1 cellular context compared by ENCODE assay signal in genomic region chr22:42271191-42271813, GRCh38.
TF ChIP-seq lines count a peak whose summit lies in the region.

No MANE protein-coding gene starts in this region.

TF ChIP-seq in GM12878, 131 proteins besides CTCF, POLR2A, EP300 and RAD21 (continued from another document):
- no peak for TF ChIP-seq IRF4 (IDR thresholded peaks at IDR 0.05; ENCODE audit: low read depth, low read length)
- TF ChIP-seq ZBTB33 (IDR thresholded peaks at IDR 0.05) = peak; percentile 1; the same call in 1 of the 2 replicates
- no peak for TF ChIP-seq FOS (IDR thresholded peaks at IDR 0.05; ENCODE audit: borderline replicate concordance, extremely low read depth, insufficient read length)
- no peak for TF ChIP-seq ZNF217 (IDR thresholded peaks at IDR 0.05)
- no peak for TF ChIP-seq ZNF274 (IDR thresholded peaks at IDR 0.05; ENCODE audit: insufficient read depth, insufficient read length)
- no peak for TF ChIP-seq JUNB (IDR thresholded peaks at IDR 0.05)
- TF ChIP-seq MLLT1 (IDR thresholded peaks at IDR 0.05) = peak; percentile 55
- TF ChIP-seq PKNOX1 (IDR thresholded peaks at IDR 0.05) = no peak
- TF ChIP-seq IKZF1 (conservative IDR thresholded peaks at IDR 0.05) = no peak
- no peak for TF ChIP-seq WRNIP1 (IDR thresholded peaks at IDR 0.05; ENCODE audit: borderline replicate concordance, low read depth, low read length)
- TF ChIP-seq STAT1 (conservative IDR thresholded peaks at IDR 0.05) = no peak
- no peak for TF ChIP-seq PAX5 (IDR thresholded peaks at IDR 0.05; ENCODE audit: borderline replicate concordance, low read depth, low read length)
- TF ChIP-seq NR2F1 (conservative IDR thresholded peaks at IDR 0.05) = 0 out of 2 replicates have a peak, but pooled peaks have one; percentile 27
- TF ChIP-seq ATF3 (IDR thresholded peaks at IDR 0.05; ENCODE audit: borderline replicate concordance, extremely low read depth, low read depth, low read length) = no peak
- TF ChIP-seq NR2C2 (IDR thresholded peaks at IDR 0.05; ENCODE audit: borderline replicate concordance, control insufficient read depth, insufficient read length, low read depth) = no peak
- TF ChIP-seq MEF2B (IDR thresholded peaks at IDR 0.05; ENCODE audit: partially characterized antibody, poor library complexity, severe bottlenecking) = no peak
- TF ChIP-seq CHD2 (IDR thresholded peaks at IDR 0.05; ENCODE audit: borderline replicate concordance, low read depth, low read length) = no peak
- no peak for TF ChIP-seq CEBPB (IDR thresholded peaks at IDR 0.05; ENCODE audit: borderline replicate concordance in 1 of 2, low read depth in 2 of 2, low read length in 2 of 2)
